ENCODE assay signal across 8 cellular contexts in genomic region chr12:122082621-122083356, GRCh38. TPM values are rescaled to one million over a fixed set of nuclear protein-coding genes. Genes with fewer than 3 reads are reported as not detected.
DNase-seq lines count a peak whose midpoint lies in the region; ATAC-seq, FAIRE-seq and TF ChIP-seq lines count a peak whose summit lies in the region.

No MANE protein-coding gene starts in this region.

- no peaks in the 10 kb centered on the region for H3K9me3 Mint-ChIP-seq in naive thymus-derived CD8-positive, alpha-beta T cell

- intact Hi-C loops in body of pancreas (cut with DNase I), result no loop called here

- TF ChIP-seq EP300 in A549 (IDR thresholded peaks at IDR 0.05), result no peak

- peak overlapping the region in 9 of 10 donors; percentile 91 to 99 (median 98) for H3K4me3 Mint-ChIP-seq in naive thymus-derived CD8-positive, alpha-beta T cell

- TF ChIP-seq POLR2A in A549 (IDR thresholded peaks at IDR 0.05; ENCODE audit: low read length), result no peak
- TF ChIP-seq POLR2A in body of pancreas (IDR thresholded peaks at IDR 0.05), result no peak

- peaks cover 38% of the 10 kb centered on the region for H3K4me1 ChIP-seq in A549
- H3K4me1 ChIP-seq in Loucy (ENCODE audit: insufficient read depth, low read length, poor library complexity, severe bottlenecking), result peaks cover 43% of the 10 kb centered on the region
- H3K4me1 ChIP-seq in body of pancreas, result peaks cover 58% of the 10 kb centered on the region

- peaks cover 82% of the 10 kb centered on the region for H3K79me2 ChIP-seq in Loucy (ENCODE audit: insufficient read depth, low read length)

- no peak for TF ChIP-seq RAD21 in A549 (conservative IDR thresholded peaks at IDR 0.05 in 1 of 2, IDR thresholded peaks at IDR 0.05 in 1 of 2)

- H3K4me3 ChIP-seq in A549 (no peak overlapping the region), Loucy (ENCODE audit: low read length, poor library complexity, severe bottlenecking) (peak overlapping the region; percentile 74), body of pancreas (no peak overlapping the region)

- ATAC-seq in A549, result no peak
- no peak for ATAC-seq in body of pancreas
- no peak for ATAC-seq in naive thymus-derived CD8-positive, alpha-beta T cell
- ATAC-seq in HG03135 (IDR thresholded peaks at IDR 0.05; ENCODE audit: unreplicated experiment), result no peak
- ATAC-seq in HG03097 (IDR thresholded peaks at IDR 0.05; ENCODE audit: low FRiP score, unreplicated experiment), result no peak

- H4K20me1 ChIP-seq in Loucy (ENCODE audit: insufficient read depth, low read length, poor library complexity, severe bottlenecking), result peaks cover 37% of the 10 kb centered on the region

- no peaks in the 10 kb centered on the region for H3K9me2 ChIP-seq in Loucy (replicated peaks; ENCODE audit: low read depth, low read length)

- 91% methylated on average over 6 of the region's 6 CpGs for WGBS in A549 (ENCODE audit: missing lambda C conversion rate)
- WGBS in body of pancreas, 2 donors, result 42 to 52% methylated on average over 6 of the region's 6 CpGs

- POLR2A ChIA-PET in A549 (lab: Yijun Ruan, JAX), result no interaction called here
- POLR2A ChIA-PET in naive thymus-derived CD8-positive, alpha-beta T cell (lab: Charles Lee), result interaction anchor here (0.6 to 5.8 kb wide), 10 partner anchors 9 to 60 kb away, joined by 3 to 213 read pairs (median 8); no protein-coding TSS in a partner anchor

- CTCF ChIA-PET in A549 (lab: Yijun Ruan, JAX), result interaction anchor here (1.1 to 3.8 kb wide), 4 partner anchors 28 to 44 kb away, joined by 3 to 41 read pairs (median 14); no protein-coding TSS in a partner anchor

- H3K27me3 ChIP-seq in Loucy (ENCODE audit: insufficient read depth, low read length, poor library complexity, severe bottlenecking), result no peaks in the 10 kb centered on the region
- H3K27me3 ChIP-seq in body of pancreas, result no peaks in the 10 kb centered on the region

- peaks cover 4% of the 10 kb centered on the region; the same call in 1 of the 2 replicates for H3F3A ChIP-seq in Loucy (ENCODE audit: low read depth)

- peak overlapping the region; percentile 83 for H3K9ac ChIP-seq in Loucy (ENCODE audit: low read depth, low read length, poor library complexity, severe bottlenecking)

- FAIRE-seq in A549 (lab: Jason Lieb, UNC), result no peak

- peaks cover 43 to 87% (median 72%) of the 10 kb centered on the region in 4 donors for H3K4me1 Mint-ChIP-seq in naive thymus-derived CD8-positive, alpha-beta T cell

- H3K36me3 ChIP-seq in Loucy (ENCODE audit: insufficient read depth, low read length) (0 out of 2 replicates have a peak, but pooled peaks cover 3% of the 10 kb centered on the region), body of pancreas (replicated peaks in 1 of 2; ENCODE audit: insufficient read depth in 1 of 2, low read depth in 2 of 2) (peaks cover 0 to 5% of the 10 kb centered on the region in 2 donors)

- H3K36me3 Mint-ChIP-seq in naive thymus-derived CD8-positive, alpha-beta T cell, result peaks cover 12 to 27% (median 13%) of the 10 kb centered on the region in 3 donors

- no peaks in the 10 kb centered on the region for H3K27me3 Mint-ChIP-seq in naive thymus-derived CD8-positive, alpha-beta T cell

- no peak overlapping the region for H2AFZ ChIP-seq in Loucy (ENCODE audit: low read length)

- DNase-seq in A549 (ENCODE audit: low read depth in 1 of 2, low spot score in 1 of 2) (no peak), body of pancreas (peak in 1 of 4 donors; percentile 3), OCI-M2 (lab: John Stamatoyannopoulos, UW; ENCODE audit: unreplicated experiment) (no peak), cerebellar nuclear complex (lab: John Stamatoyannopoulos, UW) (no peak)
- peak in 1 of 10 donors; percentile 30 for DNase-seq in naive thymus-derived CD8-positive, alpha-beta T cell

- H3K27ac ChIP-seq in A549 (no peak overlapping the region; a peak in 1 of 6 replicates), body of pancreas (peak overlapping the region in 3 of 4 donors; percentile 1 to 92 (median 86))

- H3K9me3 ChIP-seq in A549, result no peaks in the 10 kb centered on the region
- no peaks in the 10 kb centered on the region for H3K9me3 ChIP-seq in Loucy (ENCODE audit: insufficient read depth, low read depth, low read length)
- no peaks in the 10 kb centered on the region for H3K9me3 ChIP-seq in body of pancreas

- H3K4me2 ChIP-seq in A549 (peak overlapping the region; percentile 93; the same call in 2 of the 3 replicates), Loucy (ENCODE audit: low read depth, low read length, poor library complexity, severe bottlenecking) (peak overlapping the region; percentile 95)

- peak overlapping the region in 6 of 10 donors; percentile 84 to 98 (median 94) for H3K27ac Mint-ChIP-seq in naive thymus-derived CD8-positive, alpha-beta T cell

- TF ChIP-seq CTCF in A549 (IDR thresholded peaks at IDR 0.05) (no peak), Loucy (conservative IDR thresholded peaks at IDR 0.05; ENCODE audit: low read length) (no peak), body of pancreas (IDR thresholded peaks at IDR 0.05) (no peak)

TF ChIP-seq in A549, 52 proteins besides CTCF, POLR2A, EP300 and RAD21:
- TF ChIP-seq FOXS1 (CRISPR knock-in tag; IDR thresholded peaks at IDR 0.05) (no peak), CEBPB (IDR thresholded peaks at IDR 0.05) (no peak), EHMT2 (IDR thresholded peaks at IDR 0.05; ENCODE audit: low read depth) (no peak)
- TF ChIP-seq, protein P1, sequence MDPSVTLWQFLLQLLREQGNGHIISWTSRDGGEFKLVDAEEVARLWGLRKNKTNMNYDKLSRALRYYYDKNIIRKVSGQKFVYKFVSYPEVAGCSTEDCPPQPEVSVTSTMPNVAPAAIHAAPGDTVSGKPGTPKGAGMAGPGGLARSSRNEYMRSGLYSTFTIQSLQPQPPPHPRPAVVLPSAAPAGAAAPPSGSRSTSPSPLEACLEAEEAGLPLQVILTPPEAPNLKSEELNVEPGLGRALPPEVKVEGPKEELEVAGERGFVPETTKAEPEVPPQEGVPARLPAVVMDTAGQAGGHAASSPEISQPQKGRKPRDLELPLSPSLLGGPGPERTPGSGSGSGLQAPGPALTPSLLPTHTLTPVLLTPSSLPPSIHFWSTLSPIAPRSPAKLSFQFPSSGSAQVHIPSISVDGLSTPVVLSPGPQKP (IDR thresholded peaks at IDR 0.05; ENCODE audit: low read depth, low read length), result no peak
- TF ChIP-seq, protein P2, sequence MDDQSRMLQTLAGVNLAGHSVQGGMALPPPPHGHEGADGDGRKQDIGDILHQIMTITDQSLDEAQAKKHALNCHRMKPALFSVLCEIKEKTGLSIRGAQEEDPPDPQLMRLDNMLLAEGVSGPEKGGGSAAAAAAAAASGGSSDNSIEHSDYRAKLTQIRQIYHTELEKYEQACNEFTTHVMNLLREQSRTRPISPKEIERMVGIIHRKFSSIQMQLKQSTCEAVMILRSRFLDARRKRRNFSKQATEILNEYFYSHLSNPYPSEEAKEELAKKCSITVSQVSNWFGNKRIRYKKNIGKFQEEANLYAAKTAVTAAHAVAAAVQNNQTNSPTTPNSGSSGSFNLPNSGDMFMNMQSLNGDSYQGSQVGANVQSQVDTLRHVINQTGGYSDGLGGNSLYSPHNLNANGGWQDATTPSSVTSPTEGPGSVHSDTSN (IDR thresholded peaks at IDR 0.05), result no peak

RNA-seq across cellular contexts. Expression of gene MLXIP, which starts 4.2 kb away (rescaled TPM):
- 7.0 and 11.6 TPM in 2 replicates for polyA plus RNA-seq in A549 (2011; rRNA removed)
- polyA plus RNA-seq in A549 (2012; cell fraction: cytosol; rRNA removed), result 11.5 and 15.8 TPM in 2 replicates
- 36.8 and 38.6 TPM in 2 replicates for polyA plus RNA-seq in A549 (2012; cell fraction: nucleus; rRNA removed)
- polyA plus RNA-seq in A549 (2017; fragmentation: RNase III; extraction: RNeasy Plus Mini Kit Qiagen cat#74134 plus additional on column Dnase treatment), result 18.1 to 21.4 TPM (median 21.2 TPM) in 3 replicates
- polyA minus RNA-seq in A549 (2011; rRNA and poly(A)+ RNA removed), result 19.7 and 23.3 TPM in 2 replicates
- total RNA-seq in body of pancreas, result 10 to 100 TPM; 43.6 to 84.0 TPM
- 100 to 1,000 TPM; 162 to 165 TPM for total RNA-seq in naive thymus-derived CD8-positive, alpha-beta T cell
- polyA plus RNA-seq in naive thymus-derived CD8-positive, alpha-beta T cell, result 10 to 100 TPM; 17.3 to 43.3 (median 20.0) TPM

Comparison
In these comparisons a context has a peak if more than half of its experiments do, and no peak if none do; other contexts are left out.
1. H3K27ac ChIP-seq: peak in body of pancreas (3 of 4); none in A549 (0 of 2).